21 cellular contexts compared by ENCODE assay signal in genomic region chr5:139222346-139222745, GRCh38. TPM values are rescaled to one million over a fixed set of nuclear protein-coding genes. Genes with fewer than 3 reads are reported as not detected.
A peak's percentile ranks its signal among the peaks of the same experiment; 100 is the strongest.
DNase-seq lines count a peak whose midpoint lies in the region; ATAC-seq, FAIRE-seq and TF ChIP-seq lines count a peak whose summit lies in the region.
"Had no signal": no experiment of that assay in that cellular context is flagged by ENCODE, and none has a peak within 500 bp of the region (broad histone marks: within the 10 kb centered on the region; RNA-seq: fewer than 3 reads in every experiment).

No MANE protein-coding gene starts in this region.

- FAIRE-seq in H1 (lab: Jason Lieb, UNC): no peak
- FAIRE-seq: kidney had no signal

- no peak overlapping the region for H3K4me3 Mint-ChIP-seq in Calu3 (ENCODE audit: low read depth, unreplicated experiment)
- no peak overlapping the region for H3K4me3 Mint-ChIP-seq in activated CD8-positive, alpha-beta T cell treated with anti-CD3 and anti-CD28 coated beads for 36 hours
- H3K4me3 Mint-ChIP-seq: activated CD4-positive, alpha-beta memory T cell treated with anti-CD3 and anti-CD28 coated beads, Interleukin-2, amount 10 ng/mL, durations not matched to agents 7 days and 5 days; CD8-positive, alpha-beta memory T cell; stimulated activated naive CD8-positive, alpha-beta T cell treated with anti-CD3 and anti-CD28 coated beads, Interleukin-15, amount 100 ng/mL, for 72 hours had no signal

- ATAC-seq in activated CD8-positive, alpha-beta T cell treated with anti-CD3 and anti-CD28 coated beads for 36 hours: no peak
- ATAC-seq in GM19463 (IDR thresholded peaks at IDR 0.05; ENCODE audit: unreplicated experiment) (no peak), left cardiac atrium (no peak)
- ATAC-seq: activated CD4-positive, CD25-positive, alpha-beta regulatory T cell treated with anti-CD3 and anti-CD28 coated beads, Interleukin-2, amount 50 U/mL, for 24 hours; body of pancreas; stimulated activated naive CD8-positive, alpha-beta T cell treated with anti-CD3 and anti-CD28 coated beads, Interleukin-15, amount 100 ng/mL, for 72 hours had no signal

- TF ChIP-seq EP300 in H1 (IDR thresholded peaks at IDR 0.05; ENCODE audit: borderline replicate concordance in 1 of 2, low read depth in 2 of 2, low read length in 2 of 2): no peak

- TF ChIP-seq POLR2A in H1 (IDR thresholded peaks at IDR 0.05; ENCODE audit: control extremely low read depth in 1 of 2, low read depth in 2 of 2, low read length in 2 of 2): no peak

- TF ChIP-seq CTCF in Calu3 (IDR thresholded peaks at IDR 0.05; ENCODE audit: unreplicated experiment) (no peak), H1 (IDR thresholded peaks at IDR 0.05; ENCODE audit: control extremely low read depth in 1 of 3, insufficient read depth in 1 of 3, low read depth in 1 of 3, low read length in 3 of 3) (no peak)
- TF ChIP-seq CTCF in activated CD8-positive, alpha-beta T cell treated with anti-CD3 and anti-CD28 coated beads for 36 hours (IDR thresholded peaks at IDR 0.05): no peak

- no peak overlapping the region for H2BK120ac ChIP-seq in H1 (replicated peaks; ENCODE audit: low read depth, low read length)

- H2BK5ac ChIP-seq in H1 (ENCODE audit: low read depth, low read length): no peak overlapping the region

- H4K5ac ChIP-seq in H1 (ENCODE audit: insufficient read length, low read depth, low read length): no peak overlapping the region

- H3K27me3 ChIP-seq in BLaER1 (no peaks in the 10 kb centered on the region), H1 (replicated peaks in 1 of 4; ENCODE audit: control insufficient read depth in 3 of 4, extremely low read depth in 1 of 4, insufficient read depth in 3 of 4, low read length in 3 of 4) (no peaks in the 10 kb centered on the region)
- H3K27me3 ChIP-seq: body of pancreas, transverse colon had no signal

- no peak overlapping the region for H4K8ac ChIP-seq in H1 (ENCODE audit: extremely low read depth, insufficient read depth, low read length)

- H2BK12ac ChIP-seq in H1 (ENCODE audit: low read depth, low read length): no peak overlapping the region

- no peak overlapping the region for H3K4me3 ChIP-seq in BLaER1
- H3K4me3 ChIP-seq in H1 (ENCODE audit: extremely low read depth in 1 of 4, insufficient read depth in 2 of 4, low read depth in 3 of 4, low read length in 4 of 4): no peak overlapping the region
- H3K4me3 ChIP-seq: body of pancreas, GM23248, transverse colon had no signal

- 91% methylated on average over 3 of the region's 3 CpGs; no CpG with 5 or more reads in 1 of the 2 experiments for WGBS in H1 (ENCODE audit: extremely low coverage in 1 of 2, insufficient coverage in 1 of 2, insufficient read length in 1 of 2, insufficient replicate concordance in 2 of 2, low coverage in 1 of 2, low lambda C conversion rate in 2 of 2, missing lambda C conversion rate in 1 of 2), 2 experiments

- H2AFZ ChIP-seq in H1 (ENCODE audit: low read length): 0 out of 2 replicates have a peak overlapping the region, but pooled peaks have one; percentile 25
- H2AFZ ChIP-seq: GM23248 had no signal

- peaks cover 11% of the 10 kb centered on the region for H3K4me1 ChIP-seq in BLaER1
- no peaks in the 10 kb centered on the region; a peak in 1 of 7 replicates for H3K4me1 ChIP-seq in H1 (replicated peaks in 1 of 4; ENCODE audit: control insufficient read depth in 3 of 4, insufficient read depth in 4 of 4, low read length in 3 of 4)
- H3K4me1 ChIP-seq: body of pancreas, transverse colon had no signal

- H3K56ac ChIP-seq in H1 (replicated peaks; ENCODE audit: insufficient read length, low read depth, low read length): no peak overlapping the region

- intact Hi-C loops in Calu3 (cut with micrococcal nuclease; ENCODE audit: unreplicated experiment): no loop called here
- intact Hi-C loops in activated CD8-positive, alpha-beta T cell treated with anti-CD3 and anti-CD28 coated beads for 36 hours (cut with micrococcal nuclease): no loop called here
- intact Hi-C loops in left cardiac atrium (cut with DNase I): no loop called here

- H3K4me2 ChIP-seq in BLaER1 (peak overlapping the region; percentile 50), H1 (ENCODE audit: insufficient read depth in 1 of 2, low read depth in 2 of 2, low read length in 2 of 2) (no peak overlapping the region)

- no peaks in the 10 kb centered on the region for H3K23me2 ChIP-seq in H1 (ENCODE audit: low read depth, low read length)

- no peak for TF ChIP-seq RAD21 in H1 (IDR thresholded peaks at IDR 0.05 in 1 of 2, conservative IDR thresholded peaks at IDR 0.05 in 1 of 2; ENCODE audit: low read depth in 2 of 2, low read length in 2 of 2)

- H3K9me3 ChIP-seq in BLaER1 (peaks cover 6% of the 10 kb centered on the region; the same call in 1 of the 2 replicates), H1 (ENCODE audit: insufficient read depth in 2 of 2, low read depth in 1 of 2, low read length in 1 of 2) (peaks cover 0 to 5% of the 10 kb centered on the region in 2 experiments; a peak in 1 of 4 replicates)
- H3K9me3 ChIP-seq: body of pancreas, transverse colon had no signal

- no peak overlapping the region for H3K4ac ChIP-seq in H1 (replicated peaks; ENCODE audit: insufficient read length, low read depth, low read length)

- H3K9me3 Mint-ChIP-seq in Calu3 (ENCODE audit: low read depth, unreplicated experiment): peaks cover 3% of the 10 kb centered on the region
- no peaks in the 10 kb centered on the region for H3K9me3 Mint-ChIP-seq in activated CD8-positive, alpha-beta T cell treated with anti-CD3 and anti-CD28 coated beads for 36 hours
- H3K9me3 Mint-ChIP-seq: activated CD4-positive, alpha-beta memory T cell treated with anti-CD3 and anti-CD28 coated beads, Interleukin-2, amount 10 ng/mL, durations not matched to agents 7 days and 5 days; CD8-positive, alpha-beta memory T cell; stimulated activated naive CD8-positive, alpha-beta T cell treated with anti-CD3 and anti-CD28 coated beads, Interleukin-15, amount 100 ng/mL, for 72 hours had no signal

- no peaks in the 10 kb centered on the region for H3K36me3 Mint-ChIP-seq in Calu3 (ENCODE audit: insufficient read depth, unreplicated experiment)
- H3K36me3 Mint-ChIP-seq in activated CD8-positive, alpha-beta T cell treated with anti-CD3 and anti-CD28 coated beads for 36 hours (ENCODE audit: low read depth): no peaks in the 10 kb centered on the region
- H3K36me3 Mint-ChIP-seq: CD8-positive, alpha-beta memory T cell had no signal

- no peak overlapping the region for H3K23ac ChIP-seq in H1 (ENCODE audit: insufficient read length)

- DNase-seq in Calu3: peak; percentile 16
- DNase-seq in NCI-H510A treated with DMSO at 0.1 percent for 48 hours (lab: John Stamatoyannopoulos, UW): peak; percentile 33
- DNase-seq in H1 (ENCODE audit: low read depth in 1 of 2, low spot score in 2 of 2): no peak
- no peak for DNase-seq in activated CD8-positive, alpha-beta T cell treated with anti-CD3 and anti-CD28 coated beads for 36 hours
- DNase-seq in stimulated activated CD8-positive, alpha-beta memory T cell treated with anti-CD3 and anti-CD28 coated beads, Interleukin-4, amount 100 ng/mL, for 48 hours: no peak
- DNase-seq in left cardiac atrium: no peak
- DNase-seq: activated CD4-positive, alpha-beta memory T cell treated with anti-CD3 and anti-CD28 coated beads, Interleukin-2, amount 10 ng/mL, durations not matched to agents 7 days and 5 days; activated gamma-delta T cell; activated T-cell treated with anti-CD3 and anti-CD28 coated beads for 4 hours; body of pancreas; CD8-positive, alpha-beta memory T cell; GM23248; kidney; NCI-H1105; NCI-H226; nucleus accumbens; stimulated activated naive CD8-positive, alpha-beta T cell treated with anti-CD3 and anti-CD28 coated beads, Interleukin-15, amount 100 ng/mL, for 72 hours; transverse colon had no signal

- H3K27ac ChIP-seq in BLaER1 (no peak overlapping the region), H1 (ENCODE audit: low read depth, low read length) (no peak overlapping the region)
- H3K27ac ChIP-seq: body of pancreas, GM23248, transverse colon had no signal

- H4K20me1 ChIP-seq in BLaER1 (no peaks in the 10 kb centered on the region), H1 (replicated peaks in 1 of 2; ENCODE audit: control insufficient read depth in 1 of 2, insufficient read depth in 2 of 2, low read length in 2 of 2) (no peaks in the 10 kb centered on the region)

- H2AK5ac ChIP-seq in H1 (ENCODE audit: low read depth, low read length): no peak overlapping the region

- H3K14ac ChIP-seq in H1 (ENCODE audit: insufficient read length): no peak overlapping the region

- H4K91ac ChIP-seq in H1 (replicated peaks; ENCODE audit: insufficient read length, low read length): no peak overlapping the region

- no peak overlapping the region for H2BK20ac ChIP-seq in H1 (ENCODE audit: low read length)

- no peaks in the 10 kb centered on the region for H3K36me3 ChIP-seq in BLaER1
- H3K36me3 ChIP-seq in H1 (ENCODE audit: control insufficient read depth in 2 of 4, insufficient read depth in 4 of 4, low read length in 3 of 4): no peaks in the 10 kb centered on the region
- H3K36me3 ChIP-seq: transverse colon had no signal

- no peak overlapping the region for H3K27ac Mint-ChIP-seq in Calu3 (ENCODE audit: unreplicated experiment)
- H3K27ac Mint-ChIP-seq in activated CD8-positive, alpha-beta T cell treated with anti-CD3 and anti-CD28 coated beads for 36 hours: no peak overlapping the region
- H3K27ac Mint-ChIP-seq: activated CD4-positive, alpha-beta memory T cell treated with anti-CD3 and anti-CD28 coated beads, Interleukin-2, amount 10 ng/mL, durations not matched to agents 7 days and 5 days had no signal

- no peaks in the 10 kb centered on the region for H3K79me1 ChIP-seq in H1 (ENCODE audit: low read depth, low read length)

- no peak overlapping the region for H3K18ac ChIP-seq in H1 (ENCODE audit: extremely low read depth, low read length)

- H3K79me2 ChIP-seq in H1 (ENCODE audit: control insufficient read depth in 1 of 2, insufficient read depth in 2 of 2, low read length in 2 of 2): no peaks in the 10 kb centered on the region

- no peaks in the 10 kb centered on the region for H3K27me3 Mint-ChIP-seq in Calu3 (ENCODE audit: unreplicated experiment)
- H3K27me3 Mint-ChIP-seq in activated CD8-positive, alpha-beta T cell treated with anti-CD3 and anti-CD28 coated beads for 36 hours: peaks cover 3% of the 10 kb centered on the region
- H3K27me3 Mint-ChIP-seq: activated CD4-positive, alpha-beta memory T cell treated with anti-CD3 and anti-CD28 coated beads, Interleukin-2, amount 10 ng/mL, durations not matched to agents 7 days and 5 days had no signal

- CTCF ChIA-PET in Calu3 (lab: Charles Lee) (interaction anchor here (0.8 kb wide), 2 partner anchors 52 to 647 kb away, joined by 3 to 5 read pairs; partner anchors contain the start of gene HSPA9), H1 (lab: Charles Lee; ENCODE audit: partially characterized antibody) (interaction anchor here (1.1 to 1.7 kb wide), 4 partner anchors 10 to 183 kb away, joined by 3 to 4 read pairs (median 3); no protein-coding TSS in a partner anchor)
- CTCF ChIA-PET in activated CD8-positive, alpha-beta T cell treated with anti-CD3 and anti-CD28 coated beads for 36 hours (lab: Charles Lee): no interaction called here

- BruUV-seq in Calu3 (replicated peaks; lab: Mats Ljungman, UMichigan): no TSS peak

- H3K9ac ChIP-seq in BLaER1 (no peak overlapping the region), H1 (replicated peaks in 1 of 4; ENCODE audit: extremely low read depth in 1 of 4, low read depth in 3 of 4, low read length in 3 of 4) (no peak overlapping the region)
- H3K9ac ChIP-seq: GM23248 had no signal

- no peak overlapping the region for H2BK15ac ChIP-seq in H1 (ENCODE audit: low read length)

- H3K4me1 Mint-ChIP-seq in Calu3 (ENCODE audit: low read depth, unreplicated experiment): peaks cover 13% of the 10 kb centered on the region
- H3K4me1 Mint-ChIP-seq in activated CD8-positive, alpha-beta T cell treated with anti-CD3 and anti-CD28 coated beads for 36 hours (ENCODE audit: low read depth): no peaks in the 10 kb centered on the region
- H3K4me1 Mint-ChIP-seq: activated CD4-positive, alpha-beta memory T cell treated with anti-CD3 and anti-CD28 coated beads, Interleukin-2, amount 10 ng/mL, durations not matched to agents 7 days and 5 days; CD8-positive, alpha-beta memory T cell; stimulated activated naive CD8-positive, alpha-beta T cell treated with anti-CD3 and anti-CD28 coated beads, Interleukin-15, amount 100 ng/mL, for 72 hours had no signal

- POLR2A ChIA-PET in H1 (lab: Charles Lee; ENCODE audit: partially characterized antibody): no interaction called here
- POLR2A ChIA-PET in activated CD8-positive, alpha-beta T cell treated with anti-CD3 and anti-CD28 coated beads for 36 hours (lab: Charles Lee): interaction anchor here (0.6 to 1.5 kb wide), 3 partner anchors 16 to 569 kb away, joined by 3 to 4 read pairs (median 3); no protein-coding TSS in a partner anchor

RNA-seq across cellular contexts. Expression of gene SIL1, which starts 24.2 kb away (rescaled TPM):
- total RNA-seq in Calu3 (2022): 45.8 and 61.2 TPM in 2 replicates
- 6.6 and 8.3 TPM in 2 replicates for total RNA-seq in H1 (2021; fragmentation: NEBNext Ultra II Directional; extraction: Animal tissue kit (Norgen Biotek cat#: 25700))
- 12.8 and 13.9 TPM in 2 replicates for polyA plus RNA-seq in H1 (2011; rRNA removed)
- 8.3 TPM for polyA plus RNA-seq in H1 (2011; cell fraction: cytosol; rRNA removed)
- polyA plus RNA-seq in H1 (2011; cell fraction: nucleus; rRNA removed): 10.5 TPM
- 6.4 to 9.6 TPM (median 7.6 TPM) in 4 replicates for polyA plus RNA-seq in H1 (2012, experiment 1 of 2)
- polyA plus RNA-seq in H1 (2012, experiment 2 of 2): 6.8 TPM
- 5.9 TPM for polyA plus RNA-seq in H1 (2013, experiment 1 of 2)
- 7.7 TPM for polyA plus RNA-seq in H1 (2013, experiment 2 of 2)
- polyA minus RNA-seq in H1 (2011; rRNA and poly(A)+ RNA removed): 4.6 and 7.5 TPM in 2 replicates
- 12.8 TPM for polyA minus RNA-seq in H1 (2011; cell fraction: cytosol; rRNA and poly(A)+ RNA removed)
- polyA minus RNA-seq in H1 (2011; cell fraction: nucleus; rRNA and poly(A)+ RNA removed): 8.5 TPM
- total RNA-seq in activated CD8-positive, alpha-beta T cell treated with anti-CD3 and anti-CD28 coated beads for 36 hours: 10 to 100 TPM; 27.6 to 32.3 TPM
- 10 to 100 TPM; 41.4 to 42.5 TPM for total RNA-seq in left cardiac atrium

Comparison
In these comparisons a context has a peak if more than half of its experiments do, and no peak if none do; other contexts are left out.
1. DNase-seq: peak in Calu3 (single experiment) and NCI-H510A treated with DMSO at 0.1 percent for 48 hours (single experiment); none in H1 (0 of 2), activated CD8-positive, alpha-beta T cell treated with anti-CD3 and anti-CD28 coated beads for 36 hours (single experiment), stimulated activated CD8-positive, alpha-beta memory T cell treated with anti-CD3 and anti-CD28 coated beads, Interleukin-4, amount 100 ng/mL, for 48 hours (single experiment) and left cardiac atrium (single experiment).